In the genomic region with DNA sequence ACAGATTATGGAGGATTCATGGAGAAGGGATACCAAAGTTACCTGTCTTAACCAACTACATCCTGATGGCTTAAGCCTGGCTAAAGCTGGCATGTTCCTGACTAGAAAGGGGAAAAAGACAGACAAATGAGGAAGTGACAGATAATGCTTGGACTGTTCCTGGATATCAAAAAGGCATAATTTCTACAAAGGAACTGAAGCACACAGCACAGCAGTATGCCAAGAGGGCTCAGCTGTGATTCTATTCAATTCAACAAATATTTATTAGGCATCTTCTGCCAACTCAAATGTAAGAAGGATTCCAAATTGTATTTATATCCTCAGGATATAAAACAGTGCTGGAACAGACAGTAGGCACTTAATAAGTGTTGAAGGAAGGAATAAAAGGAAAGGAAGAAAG, we compare ENCODE assay signal across 13 cellular contexts. TPM values are rescaled to one million over a fixed set of nuclear protein-coding genes. Genes with fewer than 3 reads are reported as not detected.
A peak's percentile ranks its signal among the peaks of the same experiment; 100 is the strongest.
DNase-seq lines count a peak whose midpoint lies in the region; TF ChIP-seq lines count a peak whose summit lies in the region.
"Had no signal": no experiment of that assay in that cellular context is flagged by ENCODE, and none has a peak within 500 bp of the region (broad histone marks: within the 10 kb centered on the region; RNA-seq: fewer than 3 reads in every experiment).

No MANE protein-coding gene starts in this region.

- CTCF ChIA-PET in MCF 10A (lab: Yijun Ruan, JAX): interaction anchor here (0.6 to 0.7 kb wide), 2 partner anchors 157 to 213 kb away, joined by 3 to 4 read pairs; no protein-coding TSS in a partner anchor

- H3K9me3 Mint-ChIP-seq in MCF 10A (ENCODE audit: unreplicated experiment): no peaks in the 10 kb centered on the region
- H3K9me3 Mint-ChIP-seq: activated B cell treated with CpG ODN at 0.5 μM for 24 hours had no signal

- TF ChIP-seq POLR2A in breast epithelium (IDR thresholded peaks at IDR 0.05): no peak

- POLR2A ChIA-PET in MCF 10A (lab: Yijun Ruan, JAX): no interaction called here

- H3K27me3 Mint-ChIP-seq in MCF 10A (ENCODE audit: insufficient read depth, unreplicated experiment): no peaks in the 10 kb centered on the region
- H3K27me3 Mint-ChIP-seq: activated B cell treated with CpG ODN at 0.5 μM for 24 hours had no signal

- H3K4me3 ChIP-seq in breast epithelium: no peak overlapping the region
- H3K4me3 ChIP-seq in adipocyte (ENCODE audit: low read length): no peak overlapping the region
- H3K4me3 ChIP-seq: spleen had no signal

- H3K27ac Mint-ChIP-seq in MCF 10A (ENCODE audit: low read depth, unreplicated experiment): peak overlapping the region; percentile 7
- H3K27ac Mint-ChIP-seq: activated B cell treated with CpG ODN at 0.5 μM for 24 hours had no signal

- H3K9me3 ChIP-seq in breast epithelium: no peaks in the 10 kb centered on the region
- H3K9me3 ChIP-seq in adipocyte (ENCODE audit: control insufficient read depth, low read length): no peaks in the 10 kb centered on the region
- H3K9me3 ChIP-seq: spleen had no signal

- DNase-seq in MCF 10A (ENCODE audit: unreplicated experiment) (peak; percentile 6), breast epithelium (ENCODE audit: low spot score in 2 of 2) (no peak), adipocyte (ENCODE audit: low read depth) (peak; percentile 37), iris pigment epithelial cell (ENCODE audit: low read depth) (peak; percentile 54), mucosa of gallbladder (ENCODE audit: low spot score) (no peak), HT-29 (ENCODE audit: low spot score) (no peak), COLO668 (lab: John Stamatoyannopoulos, UW; ENCODE audit: unreplicated experiment) (no peak)
- no peak for DNase-seq in stimulated activated CD4-positive, alpha-beta T cell treated with anti-CD3 and anti-CD28 coated beads, Interleukin-4, amount 100 ng/mL, for 1 hour
- DNase-seq: activated B cell treated with CpG ODN at 0.5 μM for 24 hours, NCI-H510A, spleen, trophoblast cell had no signal

- H3K36me3 ChIP-seq in breast epithelium (no peaks in the 10 kb centered on the region), adipocyte (ENCODE audit: control insufficient read depth, insufficient read depth, low read length, severe bottlenecking) (no peaks in the 10 kb centered on the region)
- H3K36me3 ChIP-seq: spleen had no signal

- H3K9ac ChIP-seq in adipocyte (ENCODE audit: low read length): no peak overlapping the region

- H3K4me1 Mint-ChIP-seq in MCF 10A (ENCODE audit: insufficient read depth, unreplicated experiment): peaks cover 13% of the 10 kb centered on the region

- no peak overlapping the region for H3K27ac ChIP-seq in breast epithelium
- H3K27ac ChIP-seq: spleen had no signal

- H3K4me1 ChIP-seq in breast epithelium (no peaks in the 10 kb centered on the region), adipocyte (ENCODE audit: control insufficient read depth, insufficient read depth, low read length) (peaks cover 26% of the 10 kb centered on the region)

- H3K27me3 ChIP-seq in breast epithelium (no peaks in the 10 kb centered on the region), adipocyte (replicated peaks; ENCODE audit: control insufficient read depth, insufficient read depth, low read length) (no peaks in the 10 kb centered on the region)
- H3K27me3 ChIP-seq: spleen had no signal

- no peak for TF ChIP-seq CTCF in MCF 10A (IDR thresholded peaks at IDR 0.05; ENCODE audit: unreplicated experiment)
- no peak for TF ChIP-seq CTCF in breast epithelium (IDR thresholded peaks at IDR 0.05)

- intact Hi-C loops in MCF 10A (cut with micrococcal nuclease): no loop called here
- intact Hi-C loops in breast epithelium (cut with DNase I; ENCODE audit: low total_unique reads): no loop called here

- BruUV-seq in MCF 10A (replicated peaks; lab: Mats Ljungman, UMichigan): no TSS peak

- no peaks in the 10 kb centered on the region for H3K36me3 Mint-ChIP-seq in MCF 10A (ENCODE audit: insufficient read depth, unreplicated experiment)

- H3K4me3 Mint-ChIP-seq in MCF 10A (ENCODE audit: unreplicated experiment): no peak overlapping the region
- H3K4me3 Mint-ChIP-seq: activated B cell treated with CpG ODN at 0.5 μM for 24 hours had no signal

RNA-seq across cellular contexts. Expression of a gene that starts 59.5 kb away (rescaled TPM):
- total RNA-seq in MCF 10A (2022): 7.2 and 10.0 TPM in 2 replicates
- 10 to 100 TPM in 1 of 3 donors, 1 to 10 TPM in 2; 8.5 to 13.6 (median 9.8) TPM for total RNA-seq in breast epithelium
- total RNA-seq in mucosa of gallbladder: 6.7 TPM
- 5.1 and 5.7 TPM in 2 replicates for total RNA-seq in HT-29 (2014; rRNA removed; shearing (Covaris generic))
- total RNA-seq: G401 had no signal

Comparison
In these comparisons a context has a peak if more than half of its experiments do, and no peak if none do; other contexts are left out.
1. DNase-seq: peak in MCF 10A (single experiment), adipocyte (single experiment) and iris pigment epithelial cell (single experiment); none in breast epithelium (0 of 2), mucosa of gallbladder (single experiment), HT-29 (single experiment), COLO668 (single experiment) and stimulated activated CD4-positive, alpha-beta T cell treated with anti-CD3 and anti-CD28 coated beads, Interleukin-4, amount 100 ng/mL, for 1 hour (single experiment).